Comparison of ENCODE assay signal across 9 cellular contexts in genomic region chr7:20407585-20408466, GRCh38.
A peak's percentile ranks its signal among the peaks of the same experiment; 100 is the strongest.
DNase-seq lines count a peak whose midpoint lies in the region; ATAC-seq, FAIRE-seq and TF ChIP-seq lines count a peak whose summit lies in the region.
"Had no signal": no experiment of that assay in that cellular context is flagged by ENCODE, and none has a peak within 500 bp of the region (broad histone marks: within the 10 kb centered on the region; RNA-seq: fewer than 3 reads in every experiment).

No MANE protein-coding gene starts in this region.

- H4K20me1 ChIP-seq in PC-3 (ENCODE audit: low read length), result no peaks in the 10 kb centered on the region

- H3K4me1 ChIP-seq in PC-3 (ENCODE audit: insufficient read depth, low read length) (peaks cover 25% of the 10 kb centered on the region), suprapubic skin (peaks cover 26% of the 10 kb centered on the region)

- H3K27ac ChIP-seq in PC-3 (ENCODE audit: low read length) (peak overlapping the region; percentile 35), suprapubic skin (peak overlapping the region; percentile 59)

- no peaks in the 10 kb centered on the region for H3K9me3 ChIP-seq in PC-3 (ENCODE audit: low read length)
- H3K9me3 ChIP-seq in suprapubic skin, result no peaks in the 10 kb centered on the region

- H3K4me2 ChIP-seq in PC-3 (ENCODE audit: low read length), result peak overlapping the region; percentile 30

- H3K27me3 ChIP-seq in PC-3 (ENCODE audit: low read length) (no peaks in the 10 kb centered on the region), suprapubic skin (no peaks in the 10 kb centered on the region)

- no peaks in the 10 kb centered on the region for H3K79me2 ChIP-seq in PC-3 (ENCODE audit: low read length)

- H3K36me3 ChIP-seq in PC-3 (ENCODE audit: low read depth, low read length) (no peaks in the 10 kb centered on the region), suprapubic skin (peaks cover 13% of the 10 kb centered on the region)

- no peak for TF ChIP-seq POLR2A in suprapubic skin (IDR thresholded peaks at IDR 0.05)
- TF ChIP-seq POLR2A in GM12891 (IDR thresholded peaks at IDR 0.05; ENCODE audit: low read depth, low read length), result no peak

- WGBS in suprapubic skin, result 43% methylated on average over 5 of the region's 5 CpGs

- POLR2A ChIA-PET in PC-3 (lab: Charles Lee; ENCODE audit: unreplicated experiment), result interaction anchor here (0.7 kb wide), 1 partner anchor 135 kb away, joined by 3 read pairs; no protein-coding TSS in a partner anchor

- intact Hi-C loops in PC-3 (cut with micrococcal nuclease) (loop anchor here (5.0 kb wide), 1 partner anchor 656 kb away; no protein-coding TSS in a partner anchor), Right ventricle myocardium superior (cut with DNase I) (loop anchor here (10.0 kb wide), 1 partner anchor 73 kb away; the partner anchor contains the start of gene ITGB8)

- no TSS peak for BruUV-seq in PC-3 (replicated peaks; lab: Mats Ljungman, UMichigan)

- H3K9ac ChIP-seq in PC-3 (ENCODE audit: low read length), result no peak overlapping the region

- H3K4me3 ChIP-seq in PC-3 (ENCODE audit: low read length) (no peak overlapping the region), suprapubic skin (no peak overlapping the region)

- H3F3A ChIP-seq in PC-3 (ENCODE audit: low read length, unreplicated experiment), result no peaks in the 10 kb centered on the region

- TF ChIP-seq EP300 in suprapubic skin (IDR thresholded peaks at IDR 0.05), result no peak

- ATAC-seq in PC-3 (peak; percentile 83), Right ventricle myocardium superior (ENCODE audit: poor library complexity) (peak; percentile 91)

- CTCF ChIA-PET in PC-3 (lab: Charles Lee), result interaction anchor here (0.6 to 1.1 kb wide), 2 partner anchors 77 to 1713 kb away, joined by 4 to 6 read pairs; partner anchors contain the start of gene ITGB8

- peak; percentile 91 for DNase-seq in HS-5 (ENCODE audit: low read depth)
- peak; percentile 84 for DNase-seq in PC-3
- DNase-seq in Right ventricle myocardium superior, result peak; percentile 87
- DNase-seq in suprapubic skin (ENCODE audit: low spot score in 2 of 2), result peak in 1 of 2 donors; percentile 55
- no peak for DNase-seq in GM12891 (ENCODE audit: insufficient read length, low spot score)
- no peak for DNase-seq in central memory CD4-positive, alpha-beta T cell
- DNase-seq in activated T-cell treated with anti-CD3 and anti-CD28 coated beads, Interleukin-2, amount 50 U/mL, for 48 hours, result no peak
- DNase-seq in activated effector memory CD4-positive, alpha-beta T cell treated with anti-CD3 and anti-CD28 coated beads, Interleukin-2, amount 50 U/mL, for 16 hours, result no peak
- DNase-seq: activated naive CD8-positive, alpha-beta T cell treated with anti-CD3 and anti-CD28 coated beads, Interleukin-2, amount 10 ng/mL, durations not matched to agents 7 days and 5 days had no signal

- no peaks in the 10 kb centered on the region for H3K9me2 ChIP-seq in PC-3 (replicated peaks; ENCODE audit: low read length)

- no peak for TF ChIP-seq CTCF in PC-3 (conservative IDR thresholded peaks at IDR 0.05; ENCODE audit: low read depth, low read length)
- no peak for TF ChIP-seq CTCF in suprapubic skin (IDR thresholded peaks at IDR 0.05)

- no peak overlapping the region for H2AFZ ChIP-seq in PC-3 (ENCODE audit: low read length)

- FAIRE-seq in GM12891 (lab: Jason Lieb, UNC), result no peak

TF ChIP-seq in GM12891, 5 proteins besides CTCF, POLR2A, EP300 and RAD21:
- TF ChIP-seq SPI1 (IDR thresholded peaks at IDR 0.05; ENCODE audit: low read depth, low read length) (no peak), PAX5 (IDR thresholded peaks at IDR 0.05; ENCODE audit: insufficient read depth, low read length, severe bottlenecking) (no peak), POLR2AphosphoS5 (IDR thresholded peaks at IDR 0.05; ENCODE audit: low read depth, low read length) (no peak), POU2F2 (IDR thresholded peaks at IDR 0.05; ENCODE audit: low read depth, low read length) (no peak), TAF1 (IDR thresholded peaks at IDR 0.05; ENCODE audit: low read depth, low read length) (no peak)

Comparison
In these comparisons a context has a peak if more than half of its experiments do, and no peak if none do; other contexts are left out.
1. DNase-seq: peak in HS-5 (single experiment), PC-3 (single experiment) and Right ventricle myocardium superior (single experiment); none in GM12891 (single experiment), central memory CD4-positive, alpha-beta T cell (single experiment), activated T-cell treated with anti-CD3 and anti-CD28 coated beads, Interleukin-2, amount 50 U/mL, for 48 hours (0 of 2) and activated effector memory CD4-positive, alpha-beta T cell treated with anti-CD3 and anti-CD28 coated beads, Interleukin-2, amount 50 U/mL, for 16 hours (single experiment).